Comparison of ENCODE assay signal across 24 cellular contexts in the genomic region with DNA sequence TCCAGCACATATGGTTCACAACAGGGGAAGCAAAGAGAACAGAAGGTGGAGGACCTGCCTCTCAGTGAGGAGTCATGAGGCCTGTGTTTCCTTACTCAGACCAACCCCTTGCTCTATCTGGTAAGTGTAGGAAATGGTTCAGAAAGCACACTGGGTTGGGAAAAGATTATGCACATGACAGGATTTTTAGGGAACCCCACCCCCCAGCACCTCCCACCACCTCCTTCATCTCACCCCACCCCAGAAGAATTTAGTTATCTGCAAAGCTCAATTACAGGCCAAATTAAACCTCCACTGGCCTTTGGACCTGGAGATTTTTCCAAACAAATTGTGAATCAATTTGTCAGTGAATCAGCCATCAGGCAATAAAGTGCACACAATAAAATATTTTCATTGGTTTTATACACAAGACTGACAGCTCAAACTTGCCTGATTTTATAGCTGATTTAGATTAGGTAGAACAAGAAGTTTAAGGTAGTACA.
DNase-seq lines count a peak whose midpoint lies in the region; TF ChIP-seq lines count a peak whose summit lies in the region.
"Had no signal": no experiment of that assay in that cellular context is flagged by ENCODE, and none has a peak within 500 bp of the region (broad histone marks: within the 10 kb centered on the region; RNA-seq: fewer than 3 reads in every experiment).

No MANE protein-coding gene starts in this region.

- H3K4me3 Mint-ChIP-seq in endodermal cell (no peak overlapping the region), endothelial cell (ENCODE audit: unreplicated experiment) (no peak overlapping the region)
- H3K4me3 Mint-ChIP-seq: activated CD8-positive, alpha-beta memory T cell treated with anti-CD3 and anti-CD28 coated beads, Interleukin-2, amount 10 ng/mL, durations not matched to agents 7 days and 5 days; immature natural killer cell; naive B cell; T-helper 1 cell treated with Interleukin-12 subunit alpha and Interleukin-12 subunit beta and Interleukin-4 antibody, amounts not matched to agents 30 μg/mL and 1 μg/mL, for 36 hours had no signal

- DNase-seq in DMS 273 treated with DMSO at 0.1 percent for 48 hours (lab: John Stamatoyannopoulos, UW): peak; percentile 13
- peak; percentile 10 for DNase-seq in HT-29 (ENCODE audit: low spot score)
- DNase-seq in cerebellar nuclear complex (lab: John Stamatoyannopoulos, UW): peak; percentile 72 to 97
- DNase-seq in endodermal cell: no peak
- no peak for DNase-seq in endothelial cell (ENCODE audit: low spot score)
- DNase-seq in SIG-M5 treated with dmso at 0.1 percent for 504 hours (lab: John Stamatoyannopoulos, UW; ENCODE audit: unreplicated experiment): no peak
- DNase-seq: activated CD8-positive, alpha-beta memory T cell treated with anti-CD3 and anti-CD28 coated beads, Interleukin-2, amount 10 ng/mL, durations not matched to agents 7 days and 5 days; activated T-cell treated with anti-CD3 and anti-CD28 coated beads, Interleukin-2, amount 50 U/mL, for 48 hours; central memory CD4-positive, alpha-beta T cell; H7; immature natural killer cell; left lung; naive B cell; NCI-H1436 treated with DMSO at 0.1 percent for 48 hours; NCI-H2107; nucleus accumbens; PC-9; psoas muscle; stimulated activated CD4-positive, alpha-beta T cell treated with anti-CD3 and anti-CD28 coated beads, Interleukin-12 subunit alpha, Interleukin-12 subunit beta, amount 100 ng/mL, for 4 hours; stimulated activated CD4-positive, alpha-beta T cell treated with anti-CD3 and anti-CD28 coated beads, Interleukin-2, amount 100 ng/mL, for 48 hours; thyroid gland had no signal

- H3K36me3 Mint-ChIP-seq in endodermal cell (ENCODE audit: low read depth) (no peaks in the 10 kb centered on the region), endothelial cell (ENCODE audit: low read depth, unreplicated experiment) (no peaks in the 10 kb centered on the region)
- H3K36me3 Mint-ChIP-seq: activated CD8-positive, alpha-beta memory T cell treated with anti-CD3 and anti-CD28 coated beads, Interleukin-2, amount 10 ng/mL, durations not matched to agents 7 days and 5 days; immature natural killer cell; naive B cell had no signal

- peaks cover 36% of the 10 kb centered on the region for H3K4me1 Mint-ChIP-seq in endodermal cell
- H3K4me1 Mint-ChIP-seq in endothelial cell (ENCODE audit: unreplicated experiment): peaks cover 3% of the 10 kb centered on the region
- H3K4me1 Mint-ChIP-seq: activated CD8-positive, alpha-beta memory T cell treated with anti-CD3 and anti-CD28 coated beads, Interleukin-2, amount 10 ng/mL, durations not matched to agents 7 days and 5 days; immature natural killer cell; naive B cell had no signal

- peak overlapping the region; percentile 35 to 58 for H3K27ac ChIP-seq in mucosa of rectum (ENCODE audit: low read depth in 2 of 2, low read length in 2 of 2)
- no peak overlapping the region for H3K27ac ChIP-seq in endodermal cell (ENCODE audit: low read depth, low read length)
- H3K27ac ChIP-seq: BLaER1, left lung, PC-9, psoas muscle, thyroid gland had no signal

- H3K9me3 Mint-ChIP-seq in endodermal cell (no peaks in the 10 kb centered on the region), endothelial cell (ENCODE audit: unreplicated experiment) (no peaks in the 10 kb centered on the region)
- H3K9me3 Mint-ChIP-seq: immature natural killer cell; naive B cell; T-helper 1 cell treated with Interleukin-12 subunit alpha and Interleukin-12 subunit beta and Interleukin-4 antibody, amounts not matched to agents 30 μg/mL and 1 μg/mL, for 36 hours had no signal

- H3K27ac Mint-ChIP-seq in endodermal cell: no peak overlapping the region
- no peak overlapping the region for H3K27ac Mint-ChIP-seq in endothelial cell (ENCODE audit: unreplicated experiment)
- H3K27ac Mint-ChIP-seq: activated CD8-positive, alpha-beta memory T cell treated with anti-CD3 and anti-CD28 coated beads, Interleukin-2, amount 10 ng/mL, durations not matched to agents 7 days and 5 days; immature natural killer cell; naive B cell; T-helper 1 cell treated with Interleukin-12 subunit alpha and Interleukin-12 subunit beta and Interleukin-4 antibody, amounts not matched to agents 30 μg/mL and 1 μg/mL, for 36 hours had no signal

- H3K9me3 ChIP-seq in mucosa of rectum (ENCODE audit: control insufficient read depth in 2 of 2, low read length in 2 of 2) (no peaks in the 10 kb centered on the region), endodermal cell (ENCODE audit: control insufficient read depth, low read length) (peaks cover 11% of the 10 kb centered on the region)
- H3K9me3 ChIP-seq: left lung, psoas muscle, thyroid gland had no signal

- no peak for TF ChIP-seq CTCF in endodermal cell (conservative IDR thresholded peaks at IDR 0.05)
- no peak for TF ChIP-seq CTCF in endothelial cell (IDR thresholded peaks at IDR 0.05; ENCODE audit: unreplicated experiment)

- H3K9ac ChIP-seq in mucosa of rectum (ENCODE audit: low read depth in 1 of 2, low read length in 2 of 2) (no peak overlapping the region), endodermal cell (ENCODE audit: extremely low read depth, low read length, poor library complexity, severe bottlenecking) (no peak overlapping the region)
- H3K9ac ChIP-seq: BLaER1 had no signal

- H3K27me3 Mint-ChIP-seq in endodermal cell (ENCODE audit: insufficient read depth): peaks cover 71% of the 10 kb centered on the region
- H3K27me3 Mint-ChIP-seq in endothelial cell (ENCODE audit: unreplicated experiment): peaks cover 2% of the 10 kb centered on the region

- H3K27me3 ChIP-seq in mucosa of rectum (ENCODE audit: control insufficient read depth in 2 of 2, insufficient read depth in 2 of 2, low read length in 2 of 2): no peaks in the 10 kb centered on the region
- peaks cover 52% of the 10 kb centered on the region for H3K27me3 ChIP-seq in endodermal cell (ENCODE audit: control insufficient read depth, insufficient read depth, low read length, poor library complexity, severe bottlenecking)
- H3K27me3 ChIP-seq: BLaER1, left lung, thyroid gland had no signal

- H3K4me3 ChIP-seq in mucosa of rectum (ENCODE audit: low read length in 2 of 2): no peak overlapping the region
- H3K4me3 ChIP-seq in endodermal cell (ENCODE audit: low read length): no peak overlapping the region
- H3K4me3 ChIP-seq: BLaER1, left lung, PC-9, psoas muscle, thyroid gland had no signal

- no peaks in the 10 kb centered on the region for H3K36me3 ChIP-seq in mucosa of rectum (ENCODE audit: control insufficient read depth in 2 of 2, insufficient read depth in 2 of 2, low read length in 2 of 2)
- no peaks in the 10 kb centered on the region for H3K36me3 ChIP-seq in endodermal cell (ENCODE audit: control insufficient read depth, insufficient read depth, low read length)
- H3K36me3 ChIP-seq: BLaER1, left lung, thyroid gland had no signal

- peaks cover 0 to 32% of the 10 kb centered on the region in 2 donors for H3K4me1 ChIP-seq in mucosa of rectum (ENCODE audit: control insufficient read depth in 2 of 2, insufficient read depth in 2 of 2, low read length in 2 of 2)
- H3K4me1 ChIP-seq in endodermal cell (ENCODE audit: control insufficient read depth, insufficient read depth, low read length): peaks cover 26% of the 10 kb centered on the region
- H3K4me1 ChIP-seq: left lung, psoas muscle, thyroid gland had no signal

Comparison
In these comparisons a context has a peak if more than half of its experiments do, and no peak if none do; other contexts are left out.
1. DNase-seq: peak in DMS 273 treated with DMSO at 0.1 percent for 48 hours (single experiment), HT-29 (single experiment) and cerebellar nuclear complex (2 of 2); none in endodermal cell (single experiment), endothelial cell (single experiment) and SIG-M5 treated with dmso at 0.1 percent for 504 hours (single experiment).